8 cellular contexts compared by ENCODE assay signal in the genomic region with DNA sequence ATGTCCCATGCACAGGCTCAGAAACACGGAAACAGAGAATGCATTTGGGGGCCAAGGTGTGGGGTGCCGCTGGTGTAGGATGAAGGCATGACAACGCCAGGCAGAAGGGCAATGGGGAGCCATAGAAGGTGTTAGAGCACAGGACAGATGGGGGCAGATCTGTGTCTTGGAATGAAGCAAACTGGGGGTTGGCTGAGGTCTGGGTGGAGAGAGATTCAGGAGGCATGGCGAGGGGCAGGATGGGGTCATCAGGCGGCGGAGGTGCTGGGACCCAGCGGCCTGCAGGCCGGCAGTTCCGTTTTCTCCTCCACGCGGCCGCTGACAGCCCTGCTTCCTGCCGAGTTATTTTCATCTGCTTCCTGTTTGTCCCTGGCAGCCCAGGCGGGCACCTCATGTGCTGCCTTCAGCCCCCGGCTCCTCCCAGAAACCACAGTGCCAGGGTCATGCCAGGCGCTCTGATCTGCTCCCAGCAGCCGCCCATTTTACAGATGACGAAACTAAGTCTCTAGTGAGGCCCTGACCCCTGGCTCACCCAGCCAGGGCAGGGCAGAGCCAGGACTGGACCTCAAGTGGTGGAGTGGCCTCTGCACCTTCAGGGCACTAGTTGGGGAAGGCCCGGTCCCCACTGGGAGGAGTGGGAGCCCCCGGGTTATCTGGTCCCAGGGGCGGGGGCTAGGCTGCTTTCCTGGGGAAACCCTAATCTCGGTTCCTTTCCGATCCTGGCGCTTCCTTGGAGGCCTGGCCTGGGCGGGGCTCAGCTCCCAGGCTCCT. TPM values are rescaled to one million over a fixed set of nuclear protein-coding genes. Genes with fewer than 3 reads are reported as not detected.
DNase-seq lines count a peak whose midpoint lies in the region; ATAC-seq and TF ChIP-seq lines count a peak whose summit lies in the region.

No MANE protein-coding gene starts in this region.

- no peaks in the 10 kb centered on the region for H3K9me3 ChIP-seq in Karpas-422 (ENCODE audit: low read length)
- H3K9me3 ChIP-seq in left ventricle myocardium inferior (replicated peaks) = no peaks in the 10 kb centered on the region
- H3K9me3 ChIP-seq in stomach = no peaks in the 10 kb centered on the region

- H3K79me2 ChIP-seq in Karpas-422 (ENCODE audit: low read length) = peaks cover 12% of the 10 kb centered on the region; the same call in 1 of the 2 replicates

- H3K9me2 ChIP-seq in Karpas-422 (replicated peaks; ENCODE audit: insufficient read depth, low read length) = no peaks in the 10 kb centered on the region

- H3K27me3 ChIP-seq in Karpas-422 (ENCODE audit: low read length) (no peaks in the 10 kb centered on the region), left ventricle myocardium inferior (ENCODE audit: low read depth) (peaks cover 87% of the 10 kb centered on the region), stomach (peaks cover 0 to 78% (median 39%) of the 10 kb centered on the region in 3 donors)

- no peak for TF ChIP-seq POLR2A in stomach (IDR thresholded peaks at IDR 0.05)

- H3K9ac ChIP-seq in Karpas-422 (ENCODE audit: low read length) = peak overlapping the region; percentile 79

- H2AFZ ChIP-seq in Karpas-422 (ENCODE audit: low read length) = no peak overlapping the region

- TF ChIP-seq CTCF in left ventricle myocardium inferior (IDR thresholded peaks at IDR 0.05; ENCODE audit: borderline replicate concordance) (no peak), stomach (IDR thresholded peaks at IDR 0.05) (no peak)

- peaks cover 5% of the 10 kb centered on the region; the same call in 1 of the 2 replicates for H4K20me1 ChIP-seq in Karpas-422 (ENCODE audit: insufficient read depth, low read depth, low read length)

- WGBS in stomach, 5 donors = 25 to 35% (median 26%) methylated on average over 22 to 25 of the region's 25 CpGs

- H3K4me3 ChIP-seq in Karpas-422 (ENCODE audit: low read length) (peak overlapping the region; percentile 76), left ventricle myocardium inferior (peak overlapping the region; percentile 60), stomach (peak overlapping the region; percentile 42 to 62 (median 50))

- DNase-seq in AML-193 (lab: John Stamatoyannopoulos, UW) (peak; percentile 93 to 96), Karpas-422 (peak; percentile 80), left ventricle myocardium inferior (peak; percentile 71), stomach (peak; percentile 74), HuH-7 (ENCODE audit: low spot score) (no peak)
- peak; percentile 72 for DNase-seq in activated T-cell treated with anti-CD3 and anti-CD28 coated beads, Interleukin-2, amount 50 U/mL, for 1 hour

- ATAC-seq in HG03139 (IDR thresholded peaks at IDR 0.05; ENCODE audit: unreplicated experiment) = no peak
- no peak for ATAC-seq in GM18520 (IDR thresholded peaks at IDR 0.05; ENCODE audit: unreplicated experiment)

- H3K4me2 ChIP-seq in Karpas-422 (ENCODE audit: low read depth, low read length, poor library complexity, severe bottlenecking) = peak overlapping the region; percentile 96

- no peak for TF ChIP-seq EP300 in stomach (IDR thresholded peaks at IDR 0.05)

- intact Hi-C loops in left ventricle myocardium inferior (cut with micrococcal nuclease) = no loop called here
- intact Hi-C loops in stomach (cut with DNase I; ENCODE audit: low total_unique reads) = no loop called here

- H3K36me3 ChIP-seq in Karpas-422 (ENCODE audit: insufficient read depth, low read length) = no peaks in the 10 kb centered on the region
- H3K36me3 ChIP-seq in left ventricle myocardium inferior = no peaks in the 10 kb centered on the region
- peaks cover 0 to 23% (median 0%) of the 10 kb centered on the region in 4 donors for H3K36me3 ChIP-seq in stomach

- H3K27ac ChIP-seq in Karpas-422 (ENCODE audit: low read length) (peak overlapping the region; percentile 75), left ventricle myocardium inferior (replicated peaks) (peak overlapping the region; percentile 43), stomach (peak overlapping the region; percentile 27 to 87 (median 77))

- H3K4me1 ChIP-seq in Karpas-422 (ENCODE audit: low read length) (peaks cover 55% of the 10 kb centered on the region), left ventricle myocardium inferior (peaks cover 58% of the 10 kb centered on the region), stomach (peaks cover 53 to 94% (median 76%) of the 10 kb centered on the region in 4 donors)

RNA-seq across cellular contexts. Expression of gene ARHGAP45, which starts 2.2 kb away (rescaled TPM):
- 31.5 and 114 TPM in 2 replicates for total RNA-seq in Karpas-422 (2014; rRNA removed; shearing (Covaris generic); ENCODE audit: low replicate concordance)
- total RNA-seq in left ventricle myocardium inferior (4.8 TPM), stomach (100 to 1,000 TPM in 1 of 5 donors, 10 to 100 TPM in 4; 14.3 to 211 (median 22.3) TPM)
- 10 to 100 TPM; 12.2 to 15.4 (median 14.0) TPM for polyA plus RNA-seq in stomach

RNA-seq across cellular contexts. Expression of gene POLR2E, which starts 26.0 kb away (rescaled TPM):
- total RNA-seq in Karpas-422 (2014; rRNA removed; shearing (Covaris generic); ENCODE audit: low replicate concordance) = 117 and 222 TPM in 2 replicates
- 140 TPM for total RNA-seq in left ventricle myocardium inferior
- 100 to 1,000 TPM in 1 of 5 donors, 10 to 100 TPM in 4; 24.5 to 361 (median 40.6) TPM for total RNA-seq in stomach
- polyA plus RNA-seq in stomach = 100 to 1,000 TPM; 109 to 128 (median 123) TPM

RNA-seq across cellular contexts. Expression of gene ABCA7, which starts 29.3 kb away (rescaled TPM):
- 23.8 and 31.7 TPM in 2 replicates for total RNA-seq in Karpas-422 (2014; rRNA removed; shearing (Covaris generic); ENCODE audit: low replicate concordance)
- total RNA-seq in left ventricle myocardium inferior = 9.3 TPM
- total RNA-seq in stomach = 100 to 1,000 TPM in 1 of 5 donors, 10 to 100 TPM in 3, 1 to 10 TPM in 1; 5.1 to 144 (median 38.8) TPM
- 10 to 100 TPM; 14.2 to 31.6 (median 22.0) TPM for polyA plus RNA-seq in stomach

RNA-seq across cellular contexts. Expression of gene GPX4, which starts 34.6 kb away (rescaled TPM):
- 286 and 423 TPM in 2 replicates for total RNA-seq in Karpas-422 (2014; rRNA removed; shearing (Covaris generic); ENCODE audit: low replicate concordance)
- total RNA-seq in left ventricle myocardium inferior (327 TPM), stomach (100 to 1,000 TPM in 4 of 5 donors, 10 to 100 TPM in 1; 90.0 to 710 (median 158) TPM)
- 100 to 1,000 TPM; 433 to 532 (median 509) TPM for polyA plus RNA-seq in stomach

RNA-seq across cellular contexts. Expression of gene CNN2, which starts 42.8 kb away (rescaled TPM):
- total RNA-seq in Karpas-422 (2014; rRNA removed; shearing (Covaris generic); ENCODE audit: low replicate concordance) = 88.6 and 97.9 TPM in 2 replicates
- total RNA-seq in left ventricle myocardium inferior = 45.6 TPM
- 10 to 100 TPM in 4 of 5 donors, 1 to 10 TPM in 1; 7.0 to 98.5 (median 56.4) TPM for total RNA-seq in stomach
- 10 to 100 TPM; 85.1 to 93.9 (median 91.8) TPM for polyA plus RNA-seq in stomach
